In genomic region chr1:62466982-62467532, GRCh38 we compare ENCODE assay signal across 16 cellular contexts.
"Had no signal": no experiment of that assay in that cellular context is flagged by ENCODE, and none has a peak within 500 bp of the region (broad histone marks: within the 10 kb centered on the region; RNA-seq: fewer than 3 reads in every experiment).

No MANE protein-coding gene starts in this region.

- H3K27ac ChIP-seq: esophagus muscularis mucosa, ovary, stomach, thoracic aorta, VCaP had no signal

- H3K27me3 ChIP-seq: esophagus muscularis mucosa, ovary, stomach had no signal

- H3K4me1 Mint-ChIP-seq: activated CD4-positive, alpha-beta T cell treated with anti-CD3 and anti-CD28 coated beads for 36 hours; neural crest cell had no signal

- H3K9me3 ChIP-seq: thoracic aorta had no signal

- H3K4me3 Mint-ChIP-seq: activated CD4-positive, alpha-beta memory T cell treated with anti-CD3 and anti-CD28 coated beads, Interleukin-2, amount 10 ng/mL, durations not matched to agents 7 days and 5 days; activated CD4-positive, alpha-beta T cell treated with anti-CD3 and anti-CD28 coated beads for 36 hours; activated naive CD8-positive, alpha-beta T cell treated with anti-CD3 and anti-CD28 coated beads for 36 hours; neural crest cell had no signal

- DNase-seq: activated CD4-positive, alpha-beta memory T cell treated with anti-CD3 and anti-CD28 coated beads, Interleukin-2, amount 10 ng/mL, durations not matched to agents 7 days and 5 days; activated CD4-positive, alpha-beta T cell treated with anti-CD3 and anti-CD28 coated beads for 36 hours; activated gamma-delta T cell; activated naive CD8-positive, alpha-beta T cell treated with anti-CD3 and anti-CD28 coated beads for 36 hours; activated T-cell treated with anti-CD3 and anti-CD28 coated beads, Interleukin-2, amount 50 U/mL, for 48 hours; anterior cingulate cortex; foreskin melanocyte; kidney glomerular epithelial cell; ovary; stimulated activated CD4-positive, alpha-beta T cell treated with anti-CD3 and anti-CD28 coated beads, Interleukin-4, amount 100 ng/mL, for 4 hours; stomach; T1000 had no signal

- H3K4me3 ChIP-seq: esophagus muscularis mucosa, ovary, stomach, thoracic aorta had no signal

- H3K27me3 Mint-ChIP-seq: activated CD4-positive, alpha-beta memory T cell treated with anti-CD3 and anti-CD28 coated beads, Interleukin-2, amount 10 ng/mL, durations not matched to agents 7 days and 5 days; activated CD4-positive, alpha-beta T cell treated with anti-CD3 and anti-CD28 coated beads for 36 hours; activated naive CD8-positive, alpha-beta T cell treated with anti-CD3 and anti-CD28 coated beads for 36 hours had no signal

- H3K4me1 ChIP-seq: esophagus muscularis mucosa, stomach had no signal

- H3K36me3 ChIP-seq: ovary had no signal

- H3K27ac Mint-ChIP-seq: activated CD4-positive, alpha-beta memory T cell treated with anti-CD3 and anti-CD28 coated beads, Interleukin-2, amount 10 ng/mL, durations not matched to agents 7 days and 5 days; activated CD4-positive, alpha-beta T cell treated with anti-CD3 and anti-CD28 coated beads for 36 hours; activated naive CD8-positive, alpha-beta T cell treated with anti-CD3 and anti-CD28 coated beads for 36 hours had no signal

- ATAC-seq: activated CD4-positive, alpha-beta T cell treated with anti-CD3 and anti-CD28 coated beads for 36 hours had no signal
